Comparison of ENCODE assay signal across 2 cellular contexts in the genomic region with DNA sequence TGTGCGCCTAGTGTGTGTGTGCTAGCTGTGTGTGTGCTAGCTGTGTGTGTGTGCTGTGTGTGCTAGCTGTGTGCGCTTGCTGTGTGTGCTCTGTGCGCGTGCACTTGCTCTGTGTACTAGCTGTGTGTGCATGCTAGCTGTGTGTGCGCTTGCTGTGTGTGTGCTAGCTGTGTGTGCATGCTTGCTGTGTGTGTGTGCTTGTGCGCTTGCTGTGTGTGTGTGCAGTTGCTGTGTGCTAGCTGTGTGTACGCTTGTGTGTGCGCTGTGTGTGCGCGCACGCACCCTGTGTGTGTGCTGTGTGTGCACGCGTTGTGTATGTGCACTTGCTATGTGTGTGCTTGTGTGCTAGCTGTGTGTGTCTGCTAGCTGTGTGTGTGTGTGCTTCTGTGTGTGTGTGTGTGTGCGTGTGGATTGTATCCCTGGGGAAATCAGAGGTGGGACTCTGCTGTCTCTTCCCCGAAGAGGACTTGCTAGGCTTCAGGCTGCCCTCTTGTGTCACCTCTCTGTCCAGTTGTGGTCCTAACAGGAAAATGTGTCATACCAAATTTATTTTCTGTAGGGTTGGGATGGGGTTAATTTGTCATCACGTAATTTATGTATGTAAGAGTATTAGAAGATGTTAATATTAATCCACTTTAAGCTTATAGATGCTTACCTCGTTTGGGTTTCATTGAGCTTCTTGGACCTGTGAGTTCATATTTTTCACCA.
TF ChIP-seq lines count a peak whose summit lies in the region.

No MANE protein-coding gene starts in this region.

TF ChIP-seq in HepG2, 621 proteins besides CTCF, POLR2A, EP300 and RAD21:
- TF ChIP-seq, protein P1, sequence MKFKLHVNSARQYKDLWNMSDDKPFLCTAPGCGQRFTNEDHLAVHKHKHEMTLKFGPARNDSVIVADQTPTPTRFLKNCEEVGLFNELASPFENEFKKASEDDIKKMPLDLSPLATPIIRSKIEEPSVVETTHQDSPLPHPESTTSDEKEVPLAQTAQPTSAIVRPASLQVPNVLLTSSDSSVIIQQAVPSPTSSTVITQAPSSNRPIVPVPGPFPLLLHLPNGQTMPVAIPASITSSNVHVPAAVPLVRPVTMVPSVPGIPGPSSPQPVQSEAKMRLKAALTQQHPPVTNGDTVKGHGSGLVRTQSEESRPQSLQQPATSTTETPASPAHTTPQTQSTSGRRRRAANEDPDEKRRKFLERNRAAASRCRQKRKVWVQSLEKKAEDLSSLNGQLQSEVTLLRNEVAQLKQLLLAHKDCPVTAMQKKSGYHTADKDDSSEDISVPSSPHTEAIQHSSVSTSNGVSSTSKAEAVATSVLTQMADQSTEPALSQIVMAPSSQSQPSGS (CRISPR knock-in tag; IDR thresholded peaks at IDR 0.05): no peak
- peak; percentile 43; the same call in 1 of the 2 replicates for TF ChIP-seq CENPT (CRISPR knock-in tag; IDR thresholded peaks at IDR 0.05; ENCODE audit: low read depth)
- TF ChIP-seq AGO2 (optimal IDR thresholded peaks at IDR 0.05; ENCODE audit: low read depth, low read length): peak; percentile 54
- TF ChIP-seq, protein P2, sequence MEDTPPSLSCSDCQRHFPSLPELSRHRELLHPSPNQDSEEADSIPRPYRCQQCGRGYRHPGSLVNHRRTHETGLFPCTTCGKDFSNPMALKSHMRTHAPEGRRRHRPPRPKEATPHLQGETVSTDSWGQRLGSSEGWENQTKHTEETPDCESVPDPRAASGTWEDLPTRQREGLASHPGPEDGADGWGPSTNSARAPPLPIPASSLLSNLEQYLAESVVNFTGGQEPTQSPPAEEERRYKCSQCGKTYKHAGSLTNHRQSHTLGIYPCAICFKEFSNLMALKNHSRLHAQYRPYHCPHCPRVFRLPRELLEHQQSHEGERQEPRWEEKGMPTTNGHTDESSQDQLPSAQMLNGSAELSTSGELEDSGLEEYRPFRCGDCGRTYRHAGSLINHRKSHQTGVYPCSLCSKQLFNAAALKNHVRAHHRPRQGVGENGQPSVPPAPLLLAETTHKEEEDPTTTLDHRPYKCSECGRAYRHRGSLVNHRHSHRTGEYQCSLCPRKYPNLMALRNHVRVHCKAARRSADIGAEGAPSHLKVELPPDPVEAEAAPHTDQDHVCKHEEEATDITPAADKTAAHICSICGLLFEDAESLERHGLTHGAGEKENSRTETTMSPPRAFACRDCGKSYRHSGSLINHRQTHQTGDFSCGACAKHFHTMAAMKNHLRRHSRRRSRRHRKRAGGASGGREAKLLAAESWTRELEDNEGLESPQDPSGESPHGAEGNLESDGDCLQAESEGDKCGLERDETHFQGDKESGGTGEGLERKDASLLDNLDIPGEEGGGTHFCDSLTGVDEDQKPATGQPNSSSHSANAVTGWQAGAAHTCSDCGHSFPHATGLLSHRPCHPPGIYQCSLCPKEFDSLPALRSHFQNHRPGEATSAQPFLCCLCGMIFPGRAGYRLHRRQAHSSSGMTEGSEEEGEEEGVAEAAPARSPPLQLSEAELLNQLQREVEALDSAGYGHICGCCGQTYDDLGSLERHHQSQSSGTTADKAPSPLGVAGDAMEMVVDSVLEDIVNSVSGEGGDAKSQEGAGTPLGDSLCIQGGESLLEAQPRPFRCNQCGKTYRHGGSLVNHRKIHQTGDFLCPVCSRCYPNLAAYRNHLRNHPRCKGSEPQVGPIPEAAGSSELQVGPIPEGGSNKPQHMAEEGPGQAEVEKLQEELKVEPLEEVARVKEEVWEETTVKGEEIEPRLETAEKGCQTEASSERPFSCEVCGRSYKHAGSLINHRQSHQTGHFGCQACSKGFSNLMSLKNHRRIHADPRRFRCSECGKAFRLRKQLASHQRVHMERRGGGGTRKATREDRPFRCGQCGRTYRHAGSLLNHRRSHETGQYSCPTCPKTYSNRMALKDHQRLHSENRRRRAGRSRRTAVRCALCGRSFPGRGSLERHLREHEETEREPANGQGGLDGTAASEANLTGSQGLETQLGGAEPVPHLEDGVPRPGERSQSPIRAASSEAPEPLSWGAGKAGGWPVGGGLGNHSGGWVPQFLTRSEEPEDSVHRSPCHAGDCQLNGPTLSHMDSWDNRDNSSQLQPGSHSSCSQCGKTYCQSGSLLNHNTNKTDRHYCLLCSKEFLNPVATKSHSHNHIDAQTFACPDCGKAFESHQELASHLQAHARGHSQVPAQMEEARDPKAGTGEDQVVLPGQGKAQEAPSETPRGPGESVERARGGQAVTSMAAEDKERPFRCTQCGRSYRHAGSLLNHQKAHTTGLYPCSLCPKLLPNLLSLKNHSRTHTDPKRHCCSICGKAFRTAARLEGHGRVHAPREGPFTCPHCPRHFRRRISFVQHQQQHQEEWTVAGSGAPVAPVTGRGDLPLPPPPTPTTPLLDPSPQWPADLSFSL (CRISPR knock-in tag; IDR thresholded peaks at IDR 0.05): peak; percentile 67; the same call in 1 of the 2 replicates
- peak; percentile 36; the same call in 1 of the 2 replicates for TF ChIP-seq TARDBP (CRISPR knock-in tag; IDR thresholded peaks at IDR 0.05)

TF ChIP-seq in H1, 55 proteins besides CTCF, POLR2A, EP300 and RAD21:
- no peak for TF ChIP-seq SIN3A (conservative IDR thresholded peaks at IDR 0.05 in 1 of 2, IDR thresholded peaks at IDR 0.05 in 1 of 2; ENCODE audit: low read depth in 1 of 2, low read length in 2 of 2)
- TF ChIP-seq BACH1 (IDR thresholded peaks at IDR 0.05; ENCODE audit: low read length): no peak
- no peak for TF ChIP-seq GABPA (IDR thresholded peaks at IDR 0.05; ENCODE audit: borderline replicate concordance, insufficient read depth, low read length)
- TF ChIP-seq KDM4A (IDR thresholded peaks at IDR 0.05; ENCODE audit: low read depth, low read length, severe bottlenecking): no peak
- TF ChIP-seq, protein P3, sequence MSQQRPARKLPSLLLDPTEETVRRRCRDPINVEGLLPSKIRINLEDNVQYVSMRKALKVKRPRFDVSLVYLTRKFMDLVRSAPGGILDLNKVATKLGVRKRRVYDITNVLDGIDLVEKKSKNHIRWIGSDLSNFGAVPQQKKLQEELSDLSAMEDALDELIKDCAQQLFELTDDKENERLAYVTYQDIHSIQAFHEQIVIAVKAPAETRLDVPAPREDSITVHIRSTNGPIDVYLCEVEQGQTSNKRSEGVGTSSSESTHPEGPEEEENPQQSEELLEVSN (IDR thresholded peaks at IDR 0.05): no peak
- no peak for TF ChIP-seq TAF7 (optimal IDR thresholded peaks at IDR 0.05; ENCODE audit: borderline replicate concordance, low read depth, low read length)
- no peak for TF ChIP-seq SUZ12 (IDR thresholded peaks at IDR 0.05; ENCODE audit: low read length)
- no peak for TF ChIP-seq TCF12 (IDR thresholded peaks at IDR 0.05; ENCODE audit: low read depth, low read length)
- TF ChIP-seq SP4 (IDR thresholded peaks at IDR 0.05; ENCODE audit: low read length): no peak
- no peak for TF ChIP-seq CBX8 (IDR thresholded peaks at IDR 0.05; ENCODE audit: borderline replicate concordance, low read depth, low read length)
- no peak for TF ChIP-seq POU5F1 (IDR thresholded peaks at IDR 0.05; ENCODE audit: low read depth, low read length)
- no peak for TF ChIP-seq CHD2 (IDR thresholded peaks at IDR 0.05; ENCODE audit: low read length)
- TF ChIP-seq SAP30 (IDR thresholded peaks at IDR 0.05; ENCODE audit: insufficient read depth, insufficient replicate concordance, low read length): no peak
TF ChIP-seq in H1: peak in this region for 0.
